11 cellular contexts compared by ENCODE assay signal in the genomic region with DNA sequence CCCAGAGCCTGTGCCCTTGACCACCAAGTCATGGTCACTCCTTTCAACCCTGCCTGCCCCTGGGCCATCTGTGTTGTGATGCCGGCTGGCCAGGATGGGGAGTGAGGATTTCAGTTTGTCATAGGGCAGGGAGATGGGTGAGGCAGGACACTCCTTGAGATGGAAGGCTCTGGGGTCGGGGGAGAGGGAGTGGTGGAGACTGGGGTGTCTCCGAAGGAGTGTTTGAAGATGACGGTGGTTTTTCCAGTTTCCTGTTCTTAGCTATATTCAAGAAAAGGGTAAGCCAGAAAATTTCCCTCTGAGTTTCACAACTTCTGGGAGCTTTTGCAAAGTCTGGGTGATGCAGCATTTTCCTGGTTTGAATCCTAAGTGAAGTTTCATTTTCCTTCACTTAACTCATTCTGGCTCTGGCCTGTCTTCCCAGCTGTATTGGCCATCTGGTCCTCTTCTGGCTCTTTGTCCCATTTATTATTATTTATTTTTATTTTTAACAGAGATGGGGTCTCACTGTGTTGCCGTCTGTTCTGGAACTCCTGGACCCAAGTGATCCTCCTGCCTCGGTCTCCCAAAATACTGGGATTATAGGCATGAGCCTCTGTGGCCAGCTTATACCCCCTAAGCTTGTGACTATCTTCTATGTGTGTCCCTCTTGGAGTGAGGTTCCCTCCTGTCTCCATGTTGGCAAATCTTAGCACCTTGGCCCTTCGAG. TPM values are rescaled to one million over a fixed set of nuclear protein-coding genes. Genes with fewer than 3 reads are reported as not detected.
A peak's percentile ranks its signal among the peaks of the same experiment; 100 is the strongest.
DNase-seq lines count a peak whose midpoint lies in the region; ATAC-seq and TF ChIP-seq lines count a peak whose summit lies in the region.
"Had no signal": no experiment of that assay in that cellular context is flagged by ENCODE, and none has a peak within 500 bp of the region (broad histone marks: within the 10 kb centered on the region; RNA-seq: fewer than 3 reads in every experiment).

No MANE protein-coding gene starts in this region.

- peak; percentile 51 for DNase-seq in BJ (ENCODE audit: low read depth)
- DNase-seq in amniotic epithelial cell (ENCODE audit: low read depth) = peak; percentile 89
- peak; percentile 85 for DNase-seq in right atrium auricular region (ENCODE audit: low spot score)
- DNase-seq in stimulated activated CD4-positive, alpha-beta T cell treated with anti-CD3 and anti-CD28 coated beads, Interleukin-1b, Interleukin-23, amount 100 ng/mL, for 48 hours = no peak
- DNase-seq in DMS114 treated with DMSO at 0.1 percent for 48 hours (lab: John Stamatoyannopoulos, UW; ENCODE audit: unreplicated experiment) = no peak
- DNase-seq in NCI-H1436 (lab: John Stamatoyannopoulos, UW) = no peak
- DNase-seq: activated CD4-positive, alpha-beta T cell treated with anti-CD3 and anti-CD28 coated beads for 36 hours; COR-L47; NCI-H446 had no signal

- no peak overlapping the region for H3K4me3 ChIP-seq in BJ (ENCODE audit: low read depth, low read length)
- no peak overlapping the region for H3K4me3 ChIP-seq in right atrium auricular region
- H3K4me3 ChIP-seq in skin epidermis = no peak overlapping the region

- peak overlapping the region; percentile 70 to 84 for H3K27ac ChIP-seq in right atrium auricular region
- H3K27ac ChIP-seq in skin epidermis = peak overlapping the region in 19 of 21 experiments; percentile 6 to 86 (median 69)

- H3K4me1 ChIP-seq in right atrium auricular region = peaks cover 0 to 50% of the 10 kb centered on the region in 2 donors

- no peak for ATAC-seq in GM19324 (IDR thresholded peaks at IDR 0.05; ENCODE audit: low FRiP score, unreplicated experiment)
- ATAC-seq: activated CD4-positive, alpha-beta T cell treated with anti-CD3 and anti-CD28 coated beads for 36 hours had no signal

- H3K27me3 ChIP-seq in BJ (ENCODE audit: control insufficient read depth, insufficient read depth, low read length) (no peaks in the 10 kb centered on the region), right atrium auricular region (no peaks in the 10 kb centered on the region)

- peaks cover 0 to 18% of the 10 kb centered on the region in 2 donors for H3K9me3 ChIP-seq in right atrium auricular region

- POLR2A ChIA-PET in BJ (lab: Charles Lee) = no interaction called here

- CTCF ChIA-PET in BJ (lab: Yijun Ruan, JAX) = no interaction called here

- H3K36me3 ChIP-seq in BJ (ENCODE audit: control insufficient read depth, insufficient read depth, low read length) = no peaks in the 10 kb centered on the region
- no peaks in the 10 kb centered on the region for H3K36me3 ChIP-seq in right atrium auricular region

- TF ChIP-seq CTCF in BJ (IDR thresholded peaks at IDR 0.05; ENCODE audit: insufficient read depth, low read depth, low read length) (no peak), right atrium auricular region (IDR thresholded peaks at IDR 0.05) (no peak)

RNA-seq across cellular contexts. Expression of gene ABCC1, which starts 27.7 kb away (rescaled TPM):
- polyA plus RNA-seq in BJ (2011; rRNA removed) = 17.0 and 27.3 TPM in 2 replicates
- polyA minus RNA-seq in BJ (2011; rRNA and poly(A)+ RNA removed) = 80.7 and 92.3 TPM in 2 replicates
- 10 to 100 TPM; 15.2 to 27.5 TPM for total RNA-seq in right atrium auricular region

Comparison
In these comparisons a context has a peak if more than half of its experiments do, and no peak if none do; other contexts are left out.
1. DNase-seq: peak in BJ (single experiment), amniotic epithelial cell (single experiment) and right atrium auricular region (single experiment); none in stimulated activated CD4-positive, alpha-beta T cell treated with anti-CD3 and anti-CD28 coated beads, Interleukin-1b, Interleukin-23, amount 100 ng/mL, for 48 hours (single experiment), DMS114 treated with DMSO at 0.1 percent for 48 hours (single experiment) and NCI-H1436 (single experiment).